ENCODE assay signal across 8 cellular contexts in the genomic region with DNA sequence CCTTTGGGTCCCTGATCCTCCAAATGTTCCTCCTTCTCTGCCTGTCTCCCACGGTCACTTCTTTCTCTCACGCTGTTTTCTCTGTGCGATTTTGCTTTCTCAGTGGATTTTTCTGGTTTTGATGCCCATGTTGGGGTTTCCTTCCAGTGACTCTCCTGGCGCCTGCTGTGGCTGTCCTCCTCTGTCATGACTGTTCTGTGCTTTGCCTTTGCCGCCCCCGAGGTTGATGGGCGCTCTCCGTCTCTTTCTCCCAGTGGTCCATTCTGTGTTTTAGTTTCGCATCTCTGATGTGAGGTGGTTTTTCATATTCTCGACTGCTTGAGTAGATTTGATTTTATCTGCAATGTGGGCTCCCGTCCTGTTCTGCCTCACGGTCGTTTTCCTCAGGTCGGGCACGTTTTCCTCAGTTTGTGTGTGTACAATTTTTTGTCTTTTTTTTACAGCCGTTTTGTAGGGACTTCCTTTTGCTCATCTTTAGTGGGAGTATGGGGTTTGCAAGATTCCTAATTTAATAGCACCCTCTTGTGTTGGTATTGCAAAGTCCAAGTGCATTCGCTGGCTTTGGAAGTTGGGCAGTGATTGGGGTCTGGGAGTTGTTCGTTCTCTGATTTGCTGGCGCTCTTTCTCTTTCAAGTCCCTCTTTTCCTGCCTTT.
DNase-seq lines count a peak whose midpoint lies in the region; ATAC-seq and TF ChIP-seq lines count a peak whose summit lies in the region.

No MANE protein-coding gene starts in this region.

- H3K4me2 ChIP-seq in BLaER1 treated with 17β-estradiol and CSF1 and Interleukin-3, amounts not matched to agents 10 nM and 100 nM, result peak overlapping the region; percentile 6 to 67 (median 42); a peak in 21 of 22 replicates

- peaks cover 58 to 100% (median 96%) of the 10 kb centered on the region in 11 experiments; a peak in 20 of 22 replicates for H4K20me1 ChIP-seq in BLaER1 treated with 17β-estradiol and CSF1 and Interleukin-3, amounts not matched to agents 10 nM and 100 nM

- H3K4me1 ChIP-seq in BLaER1 treated with 17β-estradiol and CSF1 and Interleukin-3, amounts not matched to agents 10 nM and 100 nM, result peaks cover 31 to 72% (median 57%) of the 10 kb centered on the region in 10 experiments

- peak; percentile 45 for DNase-seq in NCI-H1105 treated with DMSO at 0.1 percent for 48 hours (lab: John Stamatoyannopoulos, UW)
- DNase-seq in activated T-cell treated with anti-CD3 and anti-CD28 coated beads, Interleukin-2, amount 50 U/mL, for 4 hours, result no peak
- DNase-seq in glomerular visceral epithelial cell (ENCODE audit: extremely low spot score), result peak; percentile 58
- no peak for DNase-seq in osteocyte (ENCODE audit: extremely low spot score, unreplicated experiment)
- no peak for DNase-seq in posterior vena cava (ENCODE audit: low spot score)

- peaks cover 5 to 16% (median 11%) of the 10 kb centered on the region in 11 experiments; a peak in 18 of 22 replicates for H3K9me3 ChIP-seq in BLaER1 treated with 17β-estradiol and CSF1 and Interleukin-3, amounts not matched to agents 10 nM and 100 nM (replicated peaks in 1 of 11)

- 0 out of 22 replicates have a peak overlapping the region, but pooled peaks of 1 of the 11 experiments have one; percentile 0 for H3K9ac ChIP-seq in BLaER1 treated with 17β-estradiol and CSF1 and Interleukin-3, amounts not matched to agents 10 nM and 100 nM

- no peaks in the 10 kb centered on the region for H3K9me3 Mint-ChIP-seq in activated T-cell treated with anti-CD3 and anti-CD28 coated beads, Interleukin-2, amount 50 U/mL, for 4 hours
- H3K9me3 Mint-ChIP-seq in osteocyte (ENCODE audit: unreplicated experiment), result no peaks in the 10 kb centered on the region

- 0 out of 22 replicates have a peak overlapping the region, but pooled peaks of 1 of the 11 experiments have one; percentile 12 for H3K27ac ChIP-seq in BLaER1 treated with 17β-estradiol and CSF1 and Interleukin-3, amounts not matched to agents 10 nM and 100 nM

- H3K4me3 ChIP-seq in BLaER1 treated with 17β-estradiol and CSF1 and Interleukin-3, amounts not matched to agents 10 nM and 100 nM, result no peak overlapping the region
- no peak overlapping the region for H3K4me3 ChIP-seq in GM12875 (ENCODE audit: low read depth, low read length)

- TF ChIP-seq CTCF in GM12875 (IDR thresholded peaks at IDR 0.05; ENCODE audit: borderline replicate concordance, insufficient read depth, low read depth, low read length) (peak; percentile 51), osteocyte (IDR thresholded peaks at IDR 0.05) (peak; percentile 86)

- H3K4me1 Mint-ChIP-seq in activated T-cell treated with anti-CD3 and anti-CD28 coated beads, Interleukin-2, amount 50 U/mL, for 4 hours (ENCODE audit: low read depth), result peaks cover 31% of the 10 kb centered on the region
- H3K4me1 Mint-ChIP-seq in osteocyte (ENCODE audit: unreplicated experiment), result peaks cover 29% of the 10 kb centered on the region

- ATAC-seq in activated T-cell treated with anti-CD3 and anti-CD28 coated beads, Interleukin-2, amount 50 U/mL, for 4 hours, result peak; percentile 57 to 79
- no peak for ATAC-seq in HG03196 (IDR thresholded peaks at IDR 0.05; ENCODE audit: unreplicated experiment)

- H3K27me3 ChIP-seq in BLaER1 treated with 17β-estradiol and CSF1 and Interleukin-3, amounts not matched to agents 10 nM and 100 nM, result peaks cover 5 to 52% (median 28%) of the 10 kb centered on the region in 11 experiments; a peak in 18 of 22 replicates

- H3K27me3 Mint-ChIP-seq in activated T-cell treated with anti-CD3 and anti-CD28 coated beads, Interleukin-2, amount 50 U/mL, for 4 hours (ENCODE audit: low read depth), result no peaks in the 10 kb centered on the region
- no peaks in the 10 kb centered on the region for H3K27me3 Mint-ChIP-seq in osteocyte (ENCODE audit: unreplicated experiment)

- no peaks in the 10 kb centered on the region; a peak in 2 of 22 replicates for H3K36me3 ChIP-seq in BLaER1 treated with 17β-estradiol and CSF1 and Interleukin-3, amounts not matched to agents 10 nM and 100 nM

- intact Hi-C loops in posterior vena cava (cut with DNase I), result loop anchor here (2.0 to 10.0 kb wide), 4 partner anchors 143 to 253 kb away; a partner anchor contains a TSS

- H3K36me3 Mint-ChIP-seq in activated T-cell treated with anti-CD3 and anti-CD28 coated beads, Interleukin-2, amount 50 U/mL, for 4 hours (ENCODE audit: insufficient read depth), result no peaks in the 10 kb centered on the region
- no peaks in the 10 kb centered on the region for H3K36me3 Mint-ChIP-seq in osteocyte (ENCODE audit: unreplicated experiment)

- H3K4me3 Mint-ChIP-seq in activated T-cell treated with anti-CD3 and anti-CD28 coated beads, Interleukin-2, amount 50 U/mL, for 4 hours, result no peak overlapping the region
- no peak overlapping the region for H3K4me3 Mint-ChIP-seq in osteocyte (ENCODE audit: unreplicated experiment)

- no peak overlapping the region for H3K27ac Mint-ChIP-seq in osteocyte (ENCODE audit: unreplicated experiment)

Comparison
In these comparisons a context has a peak if more than half of its experiments do, and no peak if none do; other contexts are left out.
1. DNase-seq: peak in NCI-H1105 treated with DMSO at 0.1 percent for 48 hours (single experiment) and glomerular visceral epithelial cell (single experiment); none in activated T-cell treated with anti-CD3 and anti-CD28 coated beads, Interleukin-2, amount 50 U/mL, for 4 hours (single experiment), osteocyte (single experiment) and posterior vena cava (single experiment).